In genomic region chr7:121027761-121028681, GRCh38 we compare ENCODE assay signal across 14 cellular contexts. TPM values are rescaled to one million over a fixed set of nuclear protein-coding genes. Genes with fewer than 3 reads are reported as not detected.
DNase-seq lines count a peak whose midpoint lies in the region; ATAC-seq and TF ChIP-seq lines count a peak whose summit lies in the region.
"Had no signal": no experiment of that assay in that cellular context is flagged by ENCODE, and none has a peak within 500 bp of the region (broad histone marks: within the 10 kb centered on the region; RNA-seq: fewer than 3 reads in every experiment).

No MANE protein-coding gene starts in this region.

- H3K27me3 Mint-ChIP-seq in mesothelial cell of epicardium (ENCODE audit: low read depth), result no peaks in the 10 kb centered on the region

- ATAC-seq in GM18502 (IDR thresholded peaks at IDR 0.05; ENCODE audit: poor library complexity, unreplicated experiment), result no peak
- ATAC-seq: natural killer cell treated with Interleukin-12 subunit alpha and Interleukin-12 subunit beta and Interleukin-15 and Interleukin-18, amount 100 ng/mL, for 72 hours had no signal

- intact Hi-C loops in tibial artery (cut with DNase I; ENCODE audit: low total_unique reads), result no loop called here

- peaks cover 0 to 90% (median 30%) of the 10 kb centered on the region in 4 donors for H3K4me1 ChIP-seq in tibial artery

- no peak for TF ChIP-seq CTCF in mesothelial cell of epicardium (IDR thresholded peaks at IDR 0.05; ENCODE audit: unreplicated experiment)
- TF ChIP-seq CTCF in tibial artery (IDR thresholded peaks at IDR 0.05), result no peak

- H3K27ac ChIP-seq in tibial artery, result peak overlapping the region; percentile 62 to 74

- H3K36me3 Mint-ChIP-seq in mesothelial cell of epicardium, result peaks cover 3% of the 10 kb centered on the region
- H3K36me3 Mint-ChIP-seq: activated naive CD4-positive, alpha-beta T cell treated with anti-CD3 and anti-CD28 coated beads, Interleukin-2, amount 50 U/mL, for 24 hours; natural killer cell treated with Interleukin-12 subunit alpha and Interleukin-12 subunit beta and Interleukin-15 and Interleukin-18, amount 100 ng/mL, for 72 hours had no signal

- H3K4me3 Mint-ChIP-seq in mesothelial cell of epicardium, result peak overlapping the region; percentile 18
- H3K4me3 Mint-ChIP-seq: activated naive CD4-positive, alpha-beta T cell treated with anti-CD3 and anti-CD28 coated beads, Interleukin-2, amount 50 U/mL, for 24 hours; central memory CD8-positive, alpha-beta T cell; natural killer cell treated with Interleukin-12 subunit alpha and Interleukin-12 subunit beta and Interleukin-15 and Interleukin-18, amount 100 ng/mL, for 72 hours had no signal

- H3K27ac Mint-ChIP-seq in mesothelial cell of epicardium, result peak overlapping the region; percentile 61
- H3K27ac Mint-ChIP-seq: activated naive CD4-positive, alpha-beta T cell treated with anti-CD3 and anti-CD28 coated beads, Interleukin-2, amount 50 U/mL, for 24 hours; natural killer cell treated with Interleukin-12 subunit alpha and Interleukin-12 subunit beta and Interleukin-15 and Interleukin-18, amount 100 ng/mL, for 72 hours had no signal

- H3K4me3 ChIP-seq in tibial artery, result peak overlapping the region in 1 of 2 donors; percentile 10

- DNase-seq in M059J (ENCODE audit: low read depth) (peak; percentile 26), fibroblast of gingiva (ENCODE audit: low read depth) (peak; percentile 48), mesothelial cell of epicardium (ENCODE audit: low spot score in 2 of 2, unreplicated experiment in 2 of 2) (no peak), tibial artery (no peak), HuH-7.5 (ENCODE audit: low spot score) (no peak), NOMO-1 treated with DMSO at 0.1 percent for 48 hours (lab: John Stamatoyannopoulos, UW; ENCODE audit: unreplicated experiment) (no peak), COLO829 (ENCODE audit: low spot score) (no peak)
- DNase-seq: NCI-H187, substantia nigra, T-helper 2 cell had no signal

- no peaks in the 10 kb centered on the region for H3K27me3 ChIP-seq in tibial artery

- peaks cover 14% of the 10 kb centered on the region for H3K9me3 Mint-ChIP-seq in mesothelial cell of epicardium
- H3K9me3 Mint-ChIP-seq: activated naive CD4-positive, alpha-beta T cell treated with anti-CD3 and anti-CD28 coated beads, Interleukin-2, amount 50 U/mL, for 24 hours; natural killer cell treated with Interleukin-12 subunit alpha and Interleukin-12 subunit beta and Interleukin-15 and Interleukin-18, amount 100 ng/mL, for 72 hours had no signal

- H3K9me3 ChIP-seq in tibial artery, result no peaks in the 10 kb centered on the region

- H3K4me1 Mint-ChIP-seq in mesothelial cell of epicardium, result peaks cover 69% of the 10 kb centered on the region
- H3K4me1 Mint-ChIP-seq: activated naive CD4-positive, alpha-beta T cell treated with anti-CD3 and anti-CD28 coated beads, Interleukin-2, amount 50 U/mL, for 24 hours; central memory CD8-positive, alpha-beta T cell had no signal

- no peaks in the 10 kb centered on the region for H3K36me3 ChIP-seq in tibial artery

RNA-seq across cellular contexts. Expression of gene CPED1, which starts 39.5 kb away (rescaled TPM):
- 14.9 and 15.8 TPM in 2 replicates for total RNA-seq in M059J (2014; rRNA removed; shearing (Covaris generic))
- 23.9 to 26.4 TPM (median 25.6 TPM) in 3 replicates for total RNA-seq in mesothelial cell of epicardium
- total RNA-seq: natural killer cell treated with Interleukin-12 subunit alpha and Interleukin-12 subunit beta and Interleukin-15 and Interleukin-18, amount 100 ng/mL, for 72 hours had no signal

Comparison
In these comparisons a context has a peak if more than half of its experiments do, and no peak if none do; other contexts are left out.
1. DNase-seq: peak in M059J (single experiment) and fibroblast of gingiva (single experiment); none in mesothelial cell of epicardium (0 of 2), tibial artery (0 of 2), HuH-7.5 (single experiment), NOMO-1 treated with DMSO at 0.1 percent for 48 hours (single experiment) and COLO829 (single experiment).